Comparison of ENCODE assay signal across 1 cellular context in the genomic region with DNA sequence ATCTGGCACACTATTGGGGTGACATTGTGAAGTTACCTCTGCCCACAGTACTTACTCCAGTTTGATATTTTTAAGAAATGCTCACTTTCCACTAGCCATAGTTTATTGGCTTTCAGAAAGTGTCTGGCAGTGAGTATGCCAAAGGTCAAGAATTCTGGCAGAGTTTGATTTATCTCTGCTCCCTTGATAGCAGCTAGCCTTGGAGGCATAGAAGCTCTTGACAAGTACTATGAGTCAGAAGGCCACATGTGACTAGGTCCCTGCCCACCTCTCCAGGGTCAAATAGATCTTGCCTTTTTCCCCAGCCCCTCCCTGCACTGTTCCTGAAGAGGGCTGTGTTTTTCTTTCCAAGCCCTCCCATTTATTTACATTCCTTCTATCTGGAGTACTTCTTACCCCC.
A peak's percentile ranks its signal among the peaks of the same experiment; 100 is the strongest.
TF ChIP-seq lines count a peak whose summit lies in the region.

No MANE protein-coding gene starts in this region.

TF ChIP-seq in HEK293, 187 proteins besides CTCF, POLR2A, EP300 and RAD21 (continued from another document and continues in another):
- TF ChIP-seq ZNF623 (tag by site-specific recombination; IDR thresholded peaks at IDR 0.05): no peak
- no peak for TF ChIP-seq ZNF530 (tag by site-specific recombination; IDR thresholded peaks at IDR 0.05; ENCODE audit: low read depth)
- TF ChIP-seq, protein P1, sequence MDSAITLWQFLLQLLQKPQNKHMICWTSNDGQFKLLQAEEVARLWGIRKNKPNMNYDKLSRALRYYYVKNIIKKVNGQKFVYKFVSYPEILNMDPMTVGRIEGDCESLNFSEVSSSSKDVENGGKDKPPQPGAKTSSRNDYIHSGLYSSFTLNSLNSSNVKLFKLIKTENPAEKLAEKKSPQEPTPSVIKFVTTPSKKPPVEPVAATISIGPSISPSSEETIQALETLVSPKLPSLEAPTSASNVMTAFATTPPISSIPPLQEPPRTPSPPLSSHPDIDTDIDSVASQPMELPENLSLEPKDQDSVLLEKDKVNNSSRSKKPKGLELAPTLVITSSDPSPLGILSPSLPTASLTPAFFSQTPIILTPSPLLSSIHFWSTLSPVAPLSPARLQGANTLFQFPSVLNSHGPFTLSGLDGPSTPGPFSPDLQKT (IDR thresholded peaks at IDR 0.05; ENCODE audit: borderline replicate concordance, low read depth, low read length): no peak
- TF ChIP-seq WT1 (tag by site-specific recombination; IDR thresholded peaks at IDR 0.05): 0 out of 2 replicates have a peak, but pooled peaks have one; percentile 44
- peak; percentile 70 for TF ChIP-seq ZNF629 (tag by site-specific recombination; IDR thresholded peaks at IDR 0.05)
- TF ChIP-seq, protein P2, sequence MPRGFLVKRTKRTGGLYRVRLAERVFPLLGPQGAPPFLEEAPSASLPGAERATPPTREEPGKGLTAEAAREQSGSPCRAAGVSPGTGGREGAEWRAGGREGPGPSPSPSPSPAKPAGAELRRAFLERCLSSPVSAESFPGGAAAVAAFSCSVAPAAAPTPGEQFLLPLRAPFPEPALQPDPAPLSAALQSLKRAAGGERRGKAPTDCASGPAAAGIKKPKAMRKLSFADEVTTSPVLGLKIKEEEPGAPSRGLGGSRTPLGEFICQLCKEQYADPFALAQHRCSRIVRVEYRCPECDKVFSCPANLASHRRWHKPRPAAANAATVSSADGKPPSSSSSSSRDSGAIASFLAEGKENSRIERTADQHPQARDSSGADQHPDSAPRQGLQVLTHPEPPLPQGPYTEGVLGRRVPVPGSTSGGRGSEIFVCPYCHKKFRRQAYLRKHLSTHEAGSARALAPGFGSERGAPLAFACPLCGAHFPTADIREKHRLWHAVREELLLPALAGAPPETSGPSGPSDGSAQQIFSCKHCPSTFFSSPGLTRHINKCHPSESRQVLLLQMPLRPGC (tag by site-specific recombination; IDR thresholded peaks at IDR 0.05): 0 out of 2 replicates have a peak, but pooled peaks have one; percentile 33
- TF ChIP-seq ZXDB (tag by site-specific recombination; IDR thresholded peaks at IDR 0.05): peak; percentile 79
- TF ChIP-seq ZNF121 (tag by site-specific recombination; IDR thresholded peaks at IDR 0.05): no peak
- no peak for TF ChIP-seq ZNF114 (tag by site-specific recombination; IDR thresholded peaks at IDR 0.05)
- peak; percentile 77 for TF ChIP-seq ZNF366 (tag by site-specific recombination; conservative IDR thresholded peaks at IDR 0.05)
- TF ChIP-seq, protein P3, sequence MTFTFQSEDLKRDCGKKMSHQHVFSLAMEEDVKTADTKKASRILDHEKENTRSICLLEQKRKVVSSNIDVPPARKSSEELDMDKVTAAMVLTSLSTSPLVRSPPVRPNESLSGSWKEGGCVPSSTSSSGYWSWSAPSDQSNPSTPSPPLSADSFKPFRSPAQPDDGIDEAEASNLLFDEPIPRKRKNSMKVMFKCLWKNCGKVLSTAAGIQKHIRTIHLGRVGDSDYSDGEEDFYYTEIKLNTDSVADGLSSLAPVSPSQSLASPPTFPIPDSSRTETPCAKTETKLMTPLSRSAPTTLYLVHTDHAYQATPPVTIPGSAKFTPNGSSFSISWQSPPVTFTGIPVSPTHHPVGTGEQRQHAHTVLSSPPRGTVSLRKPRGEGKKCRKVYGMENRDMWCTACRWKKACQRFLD (tag by site-specific recombination; IDR thresholded peaks at IDR 0.05): no peak
- no peak for TF ChIP-seq ZNF571 (tag by site-specific recombination; IDR thresholded peaks at IDR 0.05)
- TF ChIP-seq, protein P4, sequence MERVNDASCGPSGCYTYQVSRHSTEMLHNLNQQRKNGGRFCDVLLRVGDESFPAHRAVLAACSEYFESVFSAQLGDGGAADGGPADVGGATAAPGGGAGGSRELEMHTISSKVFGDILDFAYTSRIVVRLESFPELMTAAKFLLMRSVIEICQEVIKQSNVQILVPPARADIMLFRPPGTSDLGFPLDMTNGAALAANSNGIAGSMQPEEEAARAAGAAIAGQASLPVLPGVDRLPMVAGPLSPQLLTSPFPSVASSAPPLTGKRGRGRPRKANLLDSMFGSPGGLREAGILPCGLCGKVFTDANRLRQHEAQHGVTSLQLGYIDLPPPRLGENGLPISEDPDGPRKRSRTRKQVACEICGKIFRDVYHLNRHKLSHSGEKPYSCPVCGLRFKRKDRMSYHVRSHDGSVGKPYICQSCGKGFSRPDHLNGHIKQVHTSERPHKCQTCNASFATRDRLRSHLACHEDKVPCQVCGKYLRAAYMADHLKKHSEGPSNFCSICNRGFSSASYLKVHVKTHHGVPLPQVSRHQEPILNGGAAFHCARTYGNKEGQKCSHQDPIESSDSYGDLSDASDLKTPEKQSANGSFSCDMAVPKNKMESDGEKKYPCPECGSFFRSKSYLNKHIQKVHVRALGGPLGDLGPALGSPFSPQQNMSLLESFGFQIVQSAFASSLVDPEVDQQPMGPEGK (tag by site-specific recombination; IDR thresholded peaks at IDR 0.05): peak; percentile 66
- TF ChIP-seq ZNF830 (tag by site-specific recombination; IDR thresholded peaks at IDR 0.05; ENCODE audit: low read depth): no peak
- no peak for TF ChIP-seq ZNF610 (tag by site-specific recombination; IDR thresholded peaks at IDR 0.05; ENCODE audit: borderline replicate concordance)
- TF ChIP-seq SP7 (tag by site-specific recombination; IDR thresholded peaks at IDR 0.05): peak; percentile 89
- TF ChIP-seq ZNF140 (tag by site-specific recombination; IDR thresholded peaks at IDR 0.05): no peak
- no peak for TF ChIP-seq ZNF473 (tag by site-specific recombination; IDR thresholded peaks at IDR 0.05)
- TF ChIP-seq ZNF211 (tag by site-specific recombination; IDR thresholded peaks at IDR 0.05; ENCODE audit: low read depth): no peak
- peak; percentile 79 for TF ChIP-seq ZBTB17 (tag by site-specific recombination; IDR thresholded peaks at IDR 0.05)
- TF ChIP-seq ZNF266 (tag by site-specific recombination; IDR thresholded peaks at IDR 0.05; ENCODE audit: low read depth): no peak
- peak; percentile 86 for TF ChIP-seq MEIS1 (CRISPR knock-in tag; IDR thresholded peaks at IDR 0.05; ENCODE audit: borderline replicate concordance)
- TF ChIP-seq ZNF777 (tag by site-specific recombination; IDR thresholded peaks at IDR 0.05; ENCODE audit: borderline replicate concordance): no peak
- no peak for TF ChIP-seq ZNF555 (tag by site-specific recombination; conservative IDR thresholded peaks at IDR 0.05)
- no peak for TF ChIP-seq ZNF423 (tag by site-specific recombination; IDR thresholded peaks at IDR 0.05)
- no peak for TF ChIP-seq ZNF394 (tag by site-specific recombination; IDR thresholded peaks at IDR 0.05; ENCODE audit: borderline replicate concordance)
- TF ChIP-seq, protein P5, sequence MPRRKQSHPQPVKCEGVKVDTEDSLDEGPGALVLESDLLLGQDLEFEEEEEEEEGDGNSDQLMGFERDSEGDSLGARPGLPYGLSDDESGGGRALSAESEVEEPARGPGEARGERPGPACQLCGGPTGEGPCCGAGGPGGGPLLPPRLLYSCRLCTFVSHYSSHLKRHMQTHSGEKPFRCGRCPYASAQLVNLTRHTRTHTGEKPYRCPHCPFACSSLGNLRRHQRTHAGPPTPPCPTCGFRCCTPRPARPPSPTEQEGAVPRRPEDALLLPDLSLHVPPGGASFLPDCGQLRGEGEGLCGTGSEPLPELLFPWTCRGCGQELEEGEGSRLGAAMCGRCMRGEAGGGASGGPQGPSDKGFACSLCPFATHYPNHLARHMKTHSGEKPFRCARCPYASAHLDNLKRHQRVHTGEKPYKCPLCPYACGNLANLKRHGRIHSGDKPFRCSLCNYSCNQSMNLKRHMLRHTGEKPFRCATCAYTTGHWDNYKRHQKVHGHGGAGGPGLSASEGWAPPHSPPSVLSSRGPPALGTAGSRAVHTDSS (tag by site-specific recombination; IDR thresholded peaks at IDR 0.05): no peak
- TF ChIP-seq, protein P6, sequence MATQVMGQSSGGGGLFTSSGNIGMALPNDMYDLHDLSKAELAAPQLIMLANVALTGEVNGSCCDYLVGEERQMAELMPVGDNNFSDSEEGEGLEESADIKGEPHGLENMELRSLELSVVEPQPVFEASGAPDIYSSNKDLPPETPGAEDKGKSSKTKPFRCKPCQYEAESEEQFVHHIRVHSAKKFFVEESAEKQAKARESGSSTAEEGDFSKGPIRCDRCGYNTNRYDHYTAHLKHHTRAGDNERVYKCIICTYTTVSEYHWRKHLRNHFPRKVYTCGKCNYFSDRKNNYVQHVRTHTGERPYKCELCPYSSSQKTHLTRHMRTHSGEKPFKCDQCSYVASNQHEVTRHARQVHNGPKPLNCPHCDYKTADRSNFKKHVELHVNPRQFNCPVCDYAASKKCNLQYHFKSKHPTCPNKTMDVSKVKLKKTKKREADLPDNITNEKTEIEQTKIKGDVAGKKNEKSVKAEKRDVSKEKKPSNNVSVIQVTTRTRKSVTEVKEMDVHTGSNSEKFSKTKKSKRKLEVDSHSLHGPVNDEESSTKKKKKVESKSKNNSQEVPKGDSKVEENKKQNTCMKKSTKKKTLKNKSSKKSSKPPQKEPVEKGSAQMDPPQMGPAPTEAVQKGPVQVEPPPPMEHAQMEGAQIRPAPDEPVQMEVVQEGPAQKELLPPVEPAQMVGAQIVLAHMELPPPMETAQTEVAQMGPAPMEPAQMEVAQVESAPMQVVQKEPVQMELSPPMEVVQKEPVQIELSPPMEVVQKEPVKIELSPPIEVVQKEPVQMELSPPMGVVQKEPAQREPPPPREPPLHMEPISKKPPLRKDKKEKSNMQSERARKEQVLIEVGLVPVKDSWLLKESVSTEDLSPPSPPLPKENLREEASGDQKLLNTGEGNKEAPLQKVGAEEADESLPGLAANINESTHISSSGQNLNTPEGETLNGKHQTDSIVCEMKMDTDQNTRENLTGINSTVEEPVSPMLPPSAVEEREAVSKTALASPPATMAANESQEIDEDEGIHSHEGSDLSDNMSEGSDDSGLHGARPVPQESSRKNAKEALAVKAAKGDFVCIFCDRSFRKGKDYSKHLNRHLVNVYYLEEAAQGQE (tag by site-specific recombination; IDR thresholded peaks at IDR 0.05): no peak
- TF ChIP-seq ZNF155 (tag by site-specific recombination; IDR thresholded peaks at IDR 0.05): no peak
- TF ChIP-seq, protein P7, sequence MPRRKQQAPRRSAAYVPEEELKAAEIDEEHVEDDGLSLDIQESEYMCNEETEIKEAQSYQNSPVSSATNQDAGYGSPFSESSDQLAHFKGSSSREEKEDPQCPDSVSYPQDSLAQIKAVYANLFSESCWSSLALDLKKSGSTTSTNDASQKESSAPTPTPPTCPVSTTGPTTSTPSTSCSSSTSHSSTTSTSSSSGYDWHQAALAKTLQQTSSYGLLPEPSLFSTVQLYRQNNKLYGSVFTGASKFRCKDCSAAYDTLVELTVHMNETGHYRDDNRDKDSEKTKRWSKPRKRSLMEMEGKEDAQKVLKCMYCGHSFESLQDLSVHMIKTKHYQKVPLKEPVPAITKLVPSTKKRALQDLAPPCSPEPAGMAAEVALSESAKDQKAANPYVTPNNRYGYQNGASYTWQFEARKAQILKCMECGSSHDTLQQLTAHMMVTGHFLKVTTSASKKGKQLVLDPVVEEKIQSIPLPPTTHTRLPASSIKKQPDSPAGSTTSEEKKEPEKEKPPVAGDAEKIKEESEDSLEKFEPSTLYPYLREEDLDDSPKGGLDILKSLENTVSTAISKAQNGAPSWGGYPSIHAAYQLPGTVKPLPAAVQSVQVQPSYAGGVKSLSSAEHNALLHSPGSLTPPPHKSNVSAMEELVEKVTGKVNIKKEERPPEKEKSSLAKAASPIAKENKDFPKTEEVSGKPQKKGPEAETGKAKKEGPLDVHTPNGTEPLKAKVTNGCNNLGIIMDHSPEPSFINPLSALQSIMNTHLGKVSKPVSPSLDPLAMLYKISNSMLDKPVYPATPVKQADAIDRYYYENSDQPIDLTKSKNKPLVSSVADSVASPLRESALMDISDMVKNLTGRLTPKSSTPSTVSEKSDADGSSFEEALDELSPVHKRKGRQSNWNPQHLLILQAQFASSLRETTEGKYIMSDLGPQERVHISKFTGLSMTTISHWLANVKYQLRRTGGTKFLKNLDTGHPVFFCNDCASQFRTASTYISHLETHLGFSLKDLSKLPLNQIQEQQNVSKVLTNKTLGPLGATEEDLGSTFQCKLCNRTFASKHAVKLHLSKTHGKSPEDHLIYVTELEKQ (tag by site-specific recombination; IDR thresholded peaks at IDR 0.05; ENCODE audit: borderline replicate concordance): peak; percentile 84; the same call in 1 of the 2 replicates
- TF ChIP-seq ZNF433 (tag by site-specific recombination; IDR thresholded peaks at IDR 0.05; ENCODE audit: low read depth): no peak
- no peak for TF ChIP-seq RBAK (tag by site-specific recombination; IDR thresholded peaks at IDR 0.05)
- TF ChIP-seq ZFP37 (tag by site-specific recombination; IDR thresholded peaks at IDR 0.05): no peak
- TF ChIP-seq ZNF221 (tag by site-specific recombination; IDR thresholded peaks at IDR 0.05; ENCODE audit: borderline replicate concordance): no peak
- TF ChIP-seq ZBTB48 (tag by site-specific recombination; IDR thresholded peaks at IDR 0.05): peak; percentile 76
- no peak for TF ChIP-seq ZFP41 (tag by site-specific recombination; IDR thresholded peaks at IDR 0.05; ENCODE audit: borderline replicate concordance)
- TF ChIP-seq, protein P8, sequence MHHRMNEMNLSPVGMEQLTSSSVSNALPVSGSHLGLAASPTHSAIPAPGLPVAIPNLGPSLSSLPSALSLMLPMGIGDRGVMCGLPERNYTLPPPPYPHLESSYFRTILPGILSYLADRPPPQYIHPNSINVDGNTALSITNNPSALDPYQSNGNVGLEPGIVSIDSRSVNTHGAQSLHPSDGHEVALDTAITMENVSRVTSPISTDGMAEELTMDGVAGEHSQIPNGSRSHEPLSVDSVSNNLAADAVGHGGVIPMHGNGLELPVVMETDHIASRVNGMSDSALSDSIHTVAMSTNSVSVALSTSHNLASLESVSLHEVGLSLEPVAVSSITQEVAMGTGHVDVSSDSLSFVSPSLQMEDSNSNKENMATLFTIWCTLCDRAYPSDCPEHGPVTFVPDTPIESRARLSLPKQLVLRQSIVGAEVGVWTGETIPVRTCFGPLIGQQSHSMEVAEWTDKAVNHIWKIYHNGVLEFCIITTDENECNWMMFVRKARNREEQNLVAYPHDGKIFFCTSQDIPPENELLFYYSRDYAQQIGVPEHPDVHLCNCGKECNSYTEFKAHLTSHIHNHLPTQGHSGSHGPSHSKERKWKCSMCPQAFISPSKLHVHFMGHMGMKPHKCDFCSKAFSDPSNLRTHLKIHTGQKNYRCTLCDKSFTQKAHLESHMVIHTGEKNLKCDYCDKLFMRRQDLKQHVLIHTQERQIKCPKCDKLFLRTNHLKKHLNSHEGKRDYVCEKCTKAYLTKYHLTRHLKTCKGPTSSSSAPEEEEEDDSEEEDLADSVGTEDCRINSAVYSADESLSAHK (tag by site-specific recombination; IDR thresholded peaks at IDR 0.05): peak; percentile 36
- no peak for TF ChIP-seq ZNF626 (tag by site-specific recombination; IDR thresholded peaks at IDR 0.05)
- 0 out of 2 replicates have a peak, but pooled peaks have one; percentile 22 for TF ChIP-seq KLF9 (tag by site-specific recombination; IDR thresholded peaks at IDR 0.05; ENCODE audit: low read depth)
- TF ChIP-seq FEZF1 (tag by site-specific recombination; IDR thresholded peaks at IDR 0.05): peak; percentile 86
